ENCODE assay signal across 17 cellular contexts in the genomic region with DNA sequence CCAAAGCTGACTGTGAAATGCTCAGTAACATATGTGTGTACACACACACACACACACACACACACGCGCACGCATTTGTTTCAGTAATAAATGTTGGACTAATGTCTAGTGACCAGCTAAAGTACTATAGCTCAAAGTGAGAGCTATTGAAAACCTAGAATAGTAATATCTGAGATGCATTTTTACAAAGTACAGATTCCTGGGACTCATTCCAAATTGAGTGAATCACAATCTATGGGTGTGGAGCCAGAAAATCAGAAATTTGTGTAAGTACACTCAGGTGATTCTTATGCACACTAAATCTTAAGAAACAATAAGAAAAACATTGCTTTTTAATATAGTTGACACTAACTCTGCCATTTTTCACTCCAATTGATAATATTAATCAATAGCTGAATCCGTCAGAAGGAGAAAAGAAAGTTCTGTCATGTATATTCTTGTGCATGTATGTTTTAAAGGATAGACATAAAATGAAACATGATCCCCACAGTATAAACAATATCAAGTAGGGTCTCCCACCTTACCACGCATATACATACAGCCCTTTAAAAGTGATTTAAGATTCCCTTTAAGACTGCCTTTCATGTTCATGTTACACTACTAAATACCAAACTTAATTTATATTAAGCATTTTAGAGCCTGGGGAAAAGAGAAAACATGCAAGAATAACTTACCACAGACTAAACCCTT.
A peak's percentile ranks its signal among the peaks of the same experiment; 100 is the strongest.
DNase-seq lines count a peak whose midpoint lies in the region; ATAC-seq, FAIRE-seq and TF ChIP-seq lines count a peak whose summit lies in the region.
"Had no signal": no experiment of that assay in that cellular context is flagged by ENCODE, and none has a peak within 500 bp of the region (broad histone marks: within the 10 kb centered on the region; RNA-seq: fewer than 3 reads in every experiment).

No MANE protein-coding gene starts in this region.

- H3K27me3 Mint-ChIP-seq in progenitor cell of endocrine pancreas, result no peaks in the 10 kb centered on the region
- H3K27me3 Mint-ChIP-seq: natural killer cell treated with Interleukin-12 subunit alpha and Interleukin-12 subunit beta and Interleukin-15 and Interleukin-18, amount 100 ng/mL, for 72 hours had no signal

- peaks cover 8% of the 10 kb centered on the region for H3K4me1 Mint-ChIP-seq in progenitor cell of endocrine pancreas (ENCODE audit: low read depth)

- ATAC-seq in HG03432 (IDR thresholded peaks at IDR 0.05; ENCODE audit: unreplicated experiment) (no peak), GM19023 (IDR thresholded peaks at IDR 0.05; ENCODE audit: unreplicated experiment) (no peak)
- ATAC-seq: activated T-cell treated with anti-CD3 and anti-CD28 coated beads, Interleukin-2, amount 50 U/mL, for 72 hours; body of pancreas; natural killer cell treated with Interleukin-12 subunit alpha and Interleukin-12 subunit beta and Interleukin-15 and Interleukin-18, amount 100 ng/mL, for 72 hours had no signal

- H3K27ac Mint-ChIP-seq in progenitor cell of endocrine pancreas, result peak overlapping the region; percentile 38
- H3K27ac Mint-ChIP-seq: activated T-cell treated with anti-CD3 and anti-CD28 coated beads, Interleukin-2, amount 50 U/mL, for 72 hours; immature natural killer cell; natural killer cell treated with Interleukin-12 subunit alpha and Interleukin-12 subunit beta and Interleukin-15 and Interleukin-18, amount 100 ng/mL, for 72 hours had no signal

- H3K36me3 Mint-ChIP-seq in progenitor cell of endocrine pancreas (ENCODE audit: insufficient read depth), result peaks cover 6% of the 10 kb centered on the region

- FAIRE-seq in D721Med (lab: Jason Lieb, UNC), result no peak

- DNase-seq in GM04504 (ENCODE audit: low read depth), result peak; percentile 42
- peak; percentile 28 for DNase-seq in RWPE1 (ENCODE audit: low spot score)
- DNase-seq in fibroblast of peridontal ligament (ENCODE audit: extremely low read depth), result peak; percentile 79
- no peak for DNase-seq in progenitor cell of endocrine pancreas (ENCODE audit: low spot score, unreplicated experiment)
- no peak for DNase-seq in medulla oblongata (ENCODE audit: extremely low spot score)
- DNase-seq in D721Med (ENCODE audit: insufficient read length, low spot score), result no peak
- DNase-seq: activated CD4-positive, CD25-positive, alpha-beta regulatory T cell treated with anti-CD3 and anti-CD28 coated beads, Interleukin-2, amount 50 U/mL, for 72 hours; immature natural killer cell; NCI-H1694; NK-92 treated with Interleukin-12 subunit alpha and Interleukin-12 subunit beta, amount 100 ng/mL, for 24 hours; spleen; tibial artery had no signal

- CTCF ChIA-PET in RWPE1 (lab: Yijun Ruan, JAX), result interaction anchor here (0.9 to 1.0 kb wide), 2 partner anchors 7 to 40 kb away, joined by 4 read pairs; no protein-coding TSS in a partner anchor

- H3K4me3 Mint-ChIP-seq in progenitor cell of endocrine pancreas (ENCODE audit: low read depth), result no peak overlapping the region
- H3K4me3 Mint-ChIP-seq: activated T-cell treated with anti-CD3 and anti-CD28 coated beads, Interleukin-2, amount 50 U/mL, for 72 hours; immature natural killer cell; natural killer cell treated with Interleukin-12 subunit alpha and Interleukin-12 subunit beta and Interleukin-15 and Interleukin-18, amount 100 ng/mL, for 72 hours had no signal

- H3K9me3 Mint-ChIP-seq in progenitor cell of endocrine pancreas (ENCODE audit: low read depth), result no peaks in the 10 kb centered on the region
- H3K9me3 Mint-ChIP-seq: activated T-cell treated with anti-CD3 and anti-CD28 coated beads, Interleukin-2, amount 50 U/mL, for 72 hours; immature natural killer cell; natural killer cell treated with Interleukin-12 subunit alpha and Interleukin-12 subunit beta and Interleukin-15 and Interleukin-18, amount 100 ng/mL, for 72 hours had no signal

- no peak for TF ChIP-seq CTCF in RWPE1 (conservative IDR thresholded peaks at IDR 0.05; ENCODE audit: low read depth)
- no peak for TF ChIP-seq CTCF in progenitor cell of endocrine pancreas (IDR thresholded peaks at IDR 0.05; ENCODE audit: unreplicated experiment)
- TF ChIP-seq CTCF in D721Med (IDR thresholded peaks at IDR 0.05; ENCODE audit: insufficient read depth, missing control alignments), result no peak

- POLR2A ChIA-PET in RWPE1 (lab: Yijun Ruan, JAX; ENCODE audit: low non-redundant PET), result no interaction called here

- H3K27ac ChIP-seq in RWPE1, result no peak overlapping the region
- H3K27ac ChIP-seq: body of pancreas, spleen, tibial artery had no signal

Comparison
In these comparisons a context has a peak if more than half of its experiments do, and no peak if none do; other contexts are left out.
1. DNase-seq: peak in GM04504 (single experiment), RWPE1 (single experiment) and fibroblast of peridontal ligament (single experiment); none in progenitor cell of endocrine pancreas (single experiment), medulla oblongata (single experiment) and D721Med (single experiment).